17 cellular contexts compared by ENCODE assay signal in the genomic region with DNA sequence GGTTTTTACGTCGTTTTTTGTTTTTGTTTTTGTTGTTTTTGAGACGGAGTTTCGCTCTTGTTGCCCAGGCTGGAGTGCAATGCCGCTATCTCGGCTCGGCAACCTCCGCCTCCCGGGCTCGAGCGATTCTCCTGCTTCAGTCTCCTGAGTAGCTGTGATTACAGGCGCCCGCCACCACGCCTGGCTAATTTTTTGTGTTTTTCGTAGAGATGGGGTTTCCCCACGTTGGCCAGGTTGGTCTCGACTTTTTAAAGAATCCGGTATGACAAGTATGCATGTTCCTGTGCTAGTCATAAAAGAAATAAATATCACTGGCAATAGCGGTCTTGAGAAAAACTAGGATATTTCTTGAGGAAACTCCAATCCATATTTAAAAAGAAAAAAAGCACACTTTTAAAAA. TPM values are rescaled to one million over a fixed set of nuclear protein-coding genes. Genes with fewer than 3 reads are reported as not detected.
DNase-seq lines count a peak whose midpoint lies in the region; ATAC-seq and TF ChIP-seq lines count a peak whose summit lies in the region.
"Had no signal": no experiment of that assay in that cellular context is flagged by ENCODE, and none has a peak within 500 bp of the region (broad histone marks: within the 10 kb centered on the region; RNA-seq: fewer than 3 reads in every experiment).

No MANE protein-coding gene starts in this region.

- ATAC-seq in stimulated activated memory B cell treated with anti-CD40 and anti-IgM and Interleukin-4, amounts not matched to agents 10 μg/mL and 1 μg/mL and 100 μg/mL, for 72 hours: no peak
- no peak for ATAC-seq in activated CD8-positive, alpha-beta T cell treated with anti-CD3 and anti-CD28 coated beads for 36 hours
- ATAC-seq in GM18502 (IDR thresholded peaks at IDR 0.05; ENCODE audit: poor library complexity, unreplicated experiment) (no peak), GM21526 (IDR thresholded peaks at IDR 0.05; ENCODE audit: low FRiP score, unreplicated experiment) (no peak)

- TF ChIP-seq CTCF in OCI-LY7 (conservative IDR thresholded peaks at IDR 0.05; ENCODE audit: low read length): no peak
- no peak for TF ChIP-seq CTCF in activated CD8-positive, alpha-beta T cell treated with anti-CD3 and anti-CD28 coated beads for 36 hours (IDR thresholded peaks at IDR 0.05)

- DNase-seq in CD8-positive, alpha-beta memory T cell: no peak
- DNase-seq in OCI-LY7 (ENCODE audit: low spot score): no peak
- no peak for DNase-seq in immature natural killer cell
- no peak for DNase-seq in NCI-H2081 (lab: John Stamatoyannopoulos, UW)
- no peak for DNase-seq in activated CD8-positive, alpha-beta T cell treated with anti-CD3 and anti-CD28 coated beads for 36 hours
- DNase-seq: DMS79 treated with DMSO at 0.1 percent for 48 hours; HCEC 1CT; MM.1S; NCI-H2029 treated with DMSO at 0.1 percent for 48 hours; NCI-H446 treated with DMSO at 0.1 percent for 48 hours; NK-92 treated with Interleukin-12 subunit alpha and Interleukin-12 subunit beta, amount 100 ng/mL, for 24 hours; RPMI8226; SIG-M5 had no signal

- 0 out of 2 replicates have a peak, but pooled peaks cover 5% of the 10 kb centered on the region for H4K20me1 ChIP-seq in OCI-LY7 (ENCODE audit: insufficient read depth, low read length)

- no peaks in the 10 kb centered on the region for H3K27me3 Mint-ChIP-seq in CD8-positive, alpha-beta memory T cell
- H3K27me3 Mint-ChIP-seq in immature natural killer cell (ENCODE audit: low read depth in 3 of 3): peaks cover 11 to 22% (median 19%) of the 10 kb centered on the region in 3 donors
- H3K27me3 Mint-ChIP-seq in stimulated activated memory B cell treated with anti-CD40 and anti-IgM and Interleukin-4, amounts not matched to agents 10 μg/mL and 1 μg/mL and 100 μg/mL, for 72 hours: no peaks in the 10 kb centered on the region
- no peaks in the 10 kb centered on the region for H3K27me3 Mint-ChIP-seq in activated CD8-positive, alpha-beta T cell treated with anti-CD3 and anti-CD28 coated beads for 36 hours

- peaks cover 7% of the 10 kb centered on the region for H3K4me1 ChIP-seq in CD8-positive, alpha-beta memory T cell (ENCODE audit: insufficient read depth, low read length)
- H3K4me1 ChIP-seq in OCI-LY7 (ENCODE audit: insufficient read depth, low read length, poor library complexity, severe bottlenecking): peaks cover 14% of the 10 kb centered on the region

- H3K4me1 Mint-ChIP-seq in CD8-positive, alpha-beta memory T cell: peaks cover 19 to 34% (median 30%) of the 10 kb centered on the region in 3 donors
- peaks cover 22 to 27% of the 10 kb centered on the region in 2 donors for H3K4me1 Mint-ChIP-seq in immature natural killer cell
- H3K4me1 Mint-ChIP-seq in stimulated activated memory B cell treated with anti-CD40 and anti-IgM and Interleukin-4, amounts not matched to agents 10 μg/mL and 1 μg/mL and 100 μg/mL, for 72 hours: peaks cover 40% of the 10 kb centered on the region
- H3K4me1 Mint-ChIP-seq in activated CD8-positive, alpha-beta T cell treated with anti-CD3 and anti-CD28 coated beads for 36 hours (ENCODE audit: low read depth): peaks cover 25% of the 10 kb centered on the region

- no peak overlapping the region for H3K27ac ChIP-seq in CD8-positive, alpha-beta memory T cell (ENCODE audit: low read depth, low read length)
- H3K27ac ChIP-seq in OCI-LY7 (ENCODE audit: low read depth, low read length, poor library complexity, severe bottlenecking): no peak overlapping the region
- H3K27ac ChIP-seq: HL-60 had no signal

- H3K9me3 Mint-ChIP-seq in CD8-positive, alpha-beta memory T cell: peaks cover 0 to 3% (median 0%) of the 10 kb centered on the region in 5 donors
- no peaks in the 10 kb centered on the region for H3K9me3 Mint-ChIP-seq in immature natural killer cell
- H3K9me3 Mint-ChIP-seq in stimulated activated memory B cell treated with anti-CD40 and anti-IgM and Interleukin-4, amounts not matched to agents 10 μg/mL and 1 μg/mL and 100 μg/mL, for 72 hours: peaks cover 3% of the 10 kb centered on the region
- no peaks in the 10 kb centered on the region for H3K9me3 Mint-ChIP-seq in activated CD8-positive, alpha-beta T cell treated with anti-CD3 and anti-CD28 coated beads for 36 hours

- H3K27ac Mint-ChIP-seq in CD8-positive, alpha-beta memory T cell: peak overlapping the region in 7 of 8 donors; percentile 20 to 99 (median 96)
- H3K27ac Mint-ChIP-seq in immature natural killer cell: peak overlapping the region in 5 of 6 donors; percentile 8 to 99 (median 97)
- H3K27ac Mint-ChIP-seq in stimulated activated memory B cell treated with anti-CD40 and anti-IgM and Interleukin-4, amounts not matched to agents 10 μg/mL and 1 μg/mL and 100 μg/mL, for 72 hours: no peak overlapping the region
- no peak overlapping the region for H3K27ac Mint-ChIP-seq in activated CD8-positive, alpha-beta T cell treated with anti-CD3 and anti-CD28 coated beads for 36 hours

- H3K9me2 ChIP-seq in OCI-LY7 (ENCODE audit: insufficient read depth, low read length): no peaks in the 10 kb centered on the region

- BruUV-seq in OCI-LY7 (replicated peaks; lab: Mats Ljungman, UMichigan): no TSS peak

- H2AFZ ChIP-seq in OCI-LY7 (ENCODE audit: low read length): 0 out of 2 replicates have a peak overlapping the region, but pooled peaks have one; percentile 9

- peaks cover 7% of the 10 kb centered on the region for H3K79me2 ChIP-seq in OCI-LY7 (ENCODE audit: insufficient read depth, low read depth, low read length)

- H3K9me3 ChIP-seq in CD8-positive, alpha-beta memory T cell (ENCODE audit: low read length): no peaks in the 10 kb centered on the region
- no peaks in the 10 kb centered on the region; the same call in 1 of the 2 replicates for H3K9me3 ChIP-seq in OCI-LY7 (ENCODE audit: low read length)

- intact Hi-C loops in OCI-LY7 (cut with micrococcal nuclease; ENCODE audit: unreplicated experiment): no loop called here
- intact Hi-C loops in activated CD8-positive, alpha-beta T cell treated with anti-CD3 and anti-CD28 coated beads for 36 hours (cut with micrococcal nuclease): no loop called here

- POLR2A ChIA-PET in CD8-positive, alpha-beta memory T cell (lab: Charles Lee): no interaction called here
- POLR2A ChIA-PET in OCI-LY7 (lab: Charles Lee): interaction anchor here (0.6 to 0.7 kb wide), 2 partner anchors 13 to 427 kb away, joined by 3 to 4 read pairs; no protein-coding TSS in a partner anchor
- POLR2A ChIA-PET in activated CD8-positive, alpha-beta T cell treated with anti-CD3 and anti-CD28 coated beads for 36 hours (lab: Charles Lee): interaction anchor here (0.7 kb wide), 1 partner anchor 10 kb away, joined by 3 read pairs; no protein-coding TSS in a partner anchor

- no peaks in the 10 kb centered on the region for H3K36me3 ChIP-seq in CD8-positive, alpha-beta memory T cell (ENCODE audit: insufficient read depth, low read length)
- H3K36me3 ChIP-seq in OCI-LY7 (ENCODE audit: insufficient read depth, low read length): no peaks in the 10 kb centered on the region

- no peak overlapping the region for H3K4me3 ChIP-seq in CD8-positive, alpha-beta memory T cell (ENCODE audit: low read length)
- no peak overlapping the region for H3K4me3 ChIP-seq in OCI-LY7 (ENCODE audit: low read depth, low read length, poor library complexity, severe bottlenecking)

- peak overlapping the region in 1 of 7 donors; percentile 7 for H3K4me3 Mint-ChIP-seq in CD8-positive, alpha-beta memory T cell
- H3K4me3 Mint-ChIP-seq in immature natural killer cell: no peak overlapping the region
- peak overlapping the region; percentile 57 for H3K4me3 Mint-ChIP-seq in stimulated activated memory B cell treated with anti-CD40 and anti-IgM and Interleukin-4, amounts not matched to agents 10 μg/mL and 1 μg/mL and 100 μg/mL, for 72 hours
- H3K4me3 Mint-ChIP-seq in activated CD8-positive, alpha-beta T cell treated with anti-CD3 and anti-CD28 coated beads for 36 hours: no peak overlapping the region

- CTCF ChIA-PET in CD8-positive, alpha-beta memory T cell (lab: Charles Lee): interaction anchor here (1.2 to 4.3 kb wide), 3 partner anchors 9 to 581 kb away, joined by 3 to 25 read pairs (median 23); no protein-coding TSS in a partner anchor
- CTCF ChIA-PET in OCI-LY7 (lab: Charles Lee; ENCODE audit: unreplicated experiment): interaction anchor here (0.6 kb wide), 1 partner anchor 432 kb away, joined by 3 read pairs; no protein-coding TSS in a partner anchor
- CTCF ChIA-PET in activated CD8-positive, alpha-beta T cell treated with anti-CD3 and anti-CD28 coated beads for 36 hours (lab: Charles Lee): interaction anchor here (0.8 to 1.8 kb wide), 3 partner anchors 10 to 578 kb away, joined by 3 to 5 read pairs (median 3); no protein-coding TSS in a partner anchor

- H3K4me2 ChIP-seq in OCI-LY7 (ENCODE audit: low read length): no peak overlapping the region

- H3K36me3 Mint-ChIP-seq in CD8-positive, alpha-beta memory T cell: peaks cover 0 to 10% (median 0%) of the 10 kb centered on the region in 3 donors
- no peaks in the 10 kb centered on the region for H3K36me3 Mint-ChIP-seq in immature natural killer cell
- H3K36me3 Mint-ChIP-seq in stimulated activated memory B cell treated with anti-CD40 and anti-IgM and Interleukin-4, amounts not matched to agents 10 μg/mL and 1 μg/mL and 100 μg/mL, for 72 hours: no peaks in the 10 kb centered on the region
- H3K36me3 Mint-ChIP-seq in activated CD8-positive, alpha-beta T cell treated with anti-CD3 and anti-CD28 coated beads for 36 hours (ENCODE audit: low read depth): peaks cover 2% of the 10 kb centered on the region

- H3K27me3 ChIP-seq in CD8-positive, alpha-beta memory T cell (ENCODE audit: insufficient read depth, low read length, poor library complexity, severe bottlenecking): no peaks in the 10 kb centered on the region

RNA-seq across cellular contexts. Expression of gene ARL4A, which starts 2.7 kb away (rescaled TPM):
- 10 to 100 TPM; 10.6 to 11.6 TPM for total RNA-seq in CD8-positive, alpha-beta memory T cell
- 50.3 TPM for polyA plus RNA-seq in CD8-positive, alpha-beta memory T cell
- 5.5 and 7.4 TPM in 2 replicates for total RNA-seq in OCI-LY7 (2014; rRNA removed; shearing (Covaris generic))
- 10.1 and 13.1 TPM in 2 replicates for total RNA-seq in OCI-LY7 (2022)
- 10 to 100 TPM; 24.9 to 28.8 (median 25.0) TPM for polyA plus RNA-seq in immature natural killer cell
- total RNA-seq in activated CD8-positive, alpha-beta T cell treated with anti-CD3 and anti-CD28 coated beads for 36 hours: 10 to 100 TPM; 10.8 to 11.3 TPM

Comparison
In these comparisons a context has a peak if more than half of its experiments do, and no peak if none do; other contexts are left out.
1. H3K27ac Mint-ChIP-seq: peak in CD8-positive, alpha-beta memory T cell (7 of 8) and immature natural killer cell (5 of 6); none in stimulated activated memory B cell treated with anti-CD40 and anti-IgM and Interleukin-4, amounts not matched to agents 10 μg/mL and 1 μg/mL and 100 μg/mL, for 72 hours (single experiment) and activated CD8-positive, alpha-beta T cell treated with anti-CD3 and anti-CD28 coated beads for 36 hours (single experiment).